12 cellular contexts compared by ENCODE assay signal in the genomic region with DNA sequence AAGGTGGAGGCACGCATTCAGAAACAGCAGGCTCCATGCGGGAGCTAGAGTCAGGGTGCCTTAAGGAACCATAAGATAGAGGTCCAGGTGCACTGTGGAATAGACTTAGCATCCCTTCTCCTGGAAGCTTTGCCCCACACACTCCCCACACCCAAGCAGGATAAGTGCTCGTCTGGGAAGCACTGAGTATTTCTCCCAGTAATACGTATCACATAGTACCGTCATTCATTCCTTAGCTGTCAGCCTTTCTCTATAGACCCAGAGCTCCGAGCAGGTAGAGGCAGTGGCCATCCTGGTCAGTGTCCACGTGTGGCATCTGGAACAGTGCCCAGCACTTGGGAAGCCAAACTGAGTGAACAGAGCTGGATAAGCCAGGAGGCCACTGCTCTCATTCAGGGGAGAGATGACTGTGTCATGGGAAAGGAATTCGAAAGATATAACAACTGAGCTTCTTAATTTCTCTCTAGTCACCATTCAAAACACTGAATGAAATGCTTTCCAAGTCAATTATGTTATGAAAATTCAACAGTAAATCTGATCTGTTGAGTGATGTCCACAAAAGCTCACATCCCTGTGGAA. TPM values are rescaled to one million over a fixed set of nuclear protein-coding genes. Genes with fewer than 3 reads are reported as not detected.
DNase-seq lines count a peak whose midpoint lies in the region; ATAC-seq, FAIRE-seq and TF ChIP-seq lines count a peak whose summit lies in the region.
"Had no signal": no experiment of that assay in that cellular context is flagged by ENCODE, and none has a peak within 500 bp of the region (broad histone marks: within the 10 kb centered on the region; RNA-seq: fewer than 3 reads in every experiment).

No MANE protein-coding gene starts in this region.

- H3K4me1 Mint-ChIP-seq in astrocyte (ENCODE audit: low read depth, unreplicated experiment) = peaks cover 84% of the 10 kb centered on the region
- H3K4me1 Mint-ChIP-seq: T-cell had no signal

- peaks cover 100% of the 10 kb centered on the region for H3K79me2 ChIP-seq in astrocyte (ENCODE audit: insufficient read depth, low read length)

- H3K9ac ChIP-seq in astrocyte (ENCODE audit: low read length) = peak overlapping the region; percentile 60

- H3K9me3 ChIP-seq in astrocyte (ENCODE audit: insufficient read depth, low read depth, low read length) = no peaks in the 10 kb centered on the region

- peaks cover 48% of the 10 kb centered on the region for H3K4me1 ChIP-seq in astrocyte (ENCODE audit: insufficient read depth, low read length)

- peak overlapping the region; percentile 3 for H3K4me3 Mint-ChIP-seq in astrocyte (ENCODE audit: unreplicated experiment)
- H3K4me3 Mint-ChIP-seq: T-cell had no signal

- H3K27ac Mint-ChIP-seq in astrocyte (ENCODE audit: unreplicated experiment) = peak overlapping the region; percentile 95
- H3K27ac Mint-ChIP-seq: activated T-helper 2 cell treated with anti-CD3 and anti-CD28 coated beads, Interferon-gamma antibody, Interleukin-2, Interleukin-4, amounts not matched to agents 10 μg/mL and 5 μg/mL and 100 μg/mL, durations not matched to agents 14 hours and 24 hours and 36 hours; T-cell had no signal

- intact Hi-C loops in left cardiac atrium (cut with DNase I) = no loop called here

- POLR2A ChIA-PET in GM10248 (lab: Yijun Ruan, JAX) = no interaction called here

- no peak for TF ChIP-seq CTCF in astrocyte (IDR thresholded peaks at IDR 0.05; ENCODE audit: insufficient read depth, low read depth, low read length)
- no peak for TF ChIP-seq CTCF in GM10248 (IDR thresholded peaks at IDR 0.05; ENCODE audit: control extremely low read depth, extremely low read depth, low read depth, missing control alignments)

- no peak overlapping the region for H3K4me3 ChIP-seq in astrocyte (ENCODE audit: insufficient read depth, low read depth, low read length)

- H3K27ac ChIP-seq in astrocyte (ENCODE audit: low read depth, low read length) = peak overlapping the region; percentile 31

- FAIRE-seq in astrocyte (lab: Jason Lieb, UNC) = peak; percentile 100
- FAIRE-seq in frontal cortex (lab: Jason Lieb, UNC) = no peak
- FAIRE-seq: G401.6 had no signal

- H3K36me3 ChIP-seq in astrocyte (ENCODE audit: insufficient read depth, low read length) = no peaks in the 10 kb centered on the region

- H3K27me3 ChIP-seq in astrocyte (ENCODE audit: insufficient read depth, low read length) = no peaks in the 10 kb centered on the region

- CTCF ChIA-PET in GM10248 (lab: Yijun Ruan, JAX) = interaction anchor here (1.0 to 2.2 kb wide), 7 partner anchors 10 to 228 kb away, joined by 3 to 10 read pairs (median 4); partner anchors contain the start of gene APBB2

- no peak overlapping the region for H2AFZ ChIP-seq in astrocyte (ENCODE audit: low read depth, low read length)

- peaks cover 47% of the 10 kb centered on the region for H4K20me1 ChIP-seq in astrocyte (ENCODE audit: insufficient read depth, low read length)

- H3K4me2 ChIP-seq in astrocyte (ENCODE audit: low read length) = peak overlapping the region; percentile 36

- peak; percentile 87 to 89 for ATAC-seq in left cardiac atrium
- ATAC-seq: T-cell had no signal

- H3K27me3 Mint-ChIP-seq in astrocyte (ENCODE audit: low read depth, unreplicated experiment) = no peaks in the 10 kb centered on the region

- peaks cover 4% of the 10 kb centered on the region for H3K36me3 Mint-ChIP-seq in astrocyte (ENCODE audit: low read depth, unreplicated experiment)
- H3K36me3 Mint-ChIP-seq: T-cell had no signal

- no peaks in the 10 kb centered on the region for H3K9me3 Mint-ChIP-seq in astrocyte (ENCODE audit: unreplicated experiment)
- H3K9me3 Mint-ChIP-seq: activated T-helper 2 cell treated with anti-CD3 and anti-CD28 coated beads, Interferon-gamma antibody, Interleukin-2, Interleukin-4, amounts not matched to agents 10 μg/mL and 5 μg/mL and 100 μg/mL, durations not matched to agents 14 hours and 24 hours and 36 hours had no signal

- DNase-seq in HCEC 1CT (peak; percentile 74), astrocyte (ENCODE audit: low read depth) (peak; percentile 83), left cardiac atrium (peak; percentile 74), renal cortical epithelial cell (ENCODE audit: low read depth) (peak; percentile 83), GM10248 (ENCODE audit: extremely low spot score) (no peak), frontal cortex (ENCODE audit: low spot score in 2 of 2) (no peak), activated gamma-delta T cell treated with Interleukin-2 at 50 U/mL for 16 hours (no peak)
- DNase-seq in stimulated activated CD4-positive, alpha-beta T cell treated with anti-CD3 and anti-CD28 coated beads, Interleukin-1b, Interleukin-23, amount 100 ng/mL, for 48 hours = no peak
- DNase-seq: Karpas-422, T-cell had no signal

RNA-seq across cellular contexts. Expression of gene APBB2, which starts 9.9 kb away (rescaled TPM):
- 172 and 173 TPM in 2 replicates for total RNA-seq in astrocyte
- 10 to 100 TPM; 53.0 to 56.5 TPM for total RNA-seq in left cardiac atrium
- 49.5 and 144 TPM in 2 replicates for total RNA-seq in renal cortical epithelial cell
- total RNA-seq in frontal cortex = 68.1 TPM

RNA-seq across cellular contexts. Expression of gene UCHL1, which starts 52.2 kb away (rescaled TPM):
- total RNA-seq in astrocyte = 1,149 and 1,154 TPM in 2 replicates
- total RNA-seq in left cardiac atrium = 10 to 100 TPM; 23.1 to 26.4 TPM
- total RNA-seq in renal cortical epithelial cell = 556 and 1,155 TPM in 2 replicates
- 1,154 TPM for total RNA-seq in frontal cortex

Comparison
In these comparisons a context has a peak if more than half of its experiments do, and no peak if none do; other contexts are left out.
1. DNase-seq: peak in HCEC 1CT (single experiment), astrocyte (single experiment), left cardiac atrium (single experiment) and renal cortical epithelial cell (single experiment); none in GM10248 (single experiment), frontal cortex (0 of 2), stimulated activated CD4-positive, alpha-beta T cell treated with anti-CD3 and anti-CD28 coated beads, Interleukin-1b, Interleukin-23, amount 100 ng/mL, for 48 hours (single experiment) and activated gamma-delta T cell treated with Interleukin-2 at 50 U/mL for 16 hours (single experiment).
2. RNA of gene UCHL1, which starts 52.2 kb away (total RNA-seq): 1,154 TPM in frontal cortex (single experiment), 1,149 to 1,154 TPM in astrocyte and 556 to 1,155 TPM in renal cortical epithelial cell; 23.1 to 26.4 TPM in left cardiac atrium; every median in the first group is over 10 times any median in the second.